In genomic region chr18:58221060-58221725, GRCh38 we compare ENCODE assay signal across 1 cellular context.
TF ChIP-seq lines count a peak whose summit lies in the region.

No MANE protein-coding gene starts in this region.

TF ChIP-seq in HEK293, 187 proteins besides CTCF, POLR2A, EP300 and RAD21 (continued from another document):
- TF ChIP-seq PRDM2 (tag by site-specific recombination; IDR thresholded peaks at IDR 0.05; ENCODE audit: borderline replicate concordance) = no peak
- TF ChIP-seq MYNN (tag by site-specific recombination; IDR thresholded peaks at IDR 0.05; ENCODE audit: borderline replicate concordance) = no peak
- TF ChIP-seq ZNF580 (tag by site-specific recombination; IDR thresholded peaks at IDR 0.05) = peak; percentile 62
- no peak for TF ChIP-seq ZNF37A (tag by site-specific recombination; IDR thresholded peaks at IDR 0.05)
- TF ChIP-seq ZNF362 (tag by site-specific recombination; IDR thresholded peaks at IDR 0.05) = no peak
- TF ChIP-seq ZNF629 (tag by site-specific recombination; IDR thresholded peaks at IDR 0.05) = peak; percentile 89
- TF ChIP-seq ZNF596 (tag by site-specific recombination; IDR thresholded peaks at IDR 0.05) = no peak
- no peak for TF ChIP-seq ZBTB10 (tag by site-specific recombination; IDR thresholded peaks at IDR 0.05)
- 0 out of 2 replicates have a peak, but pooled peaks have one; percentile 21 for TF ChIP-seq ZNF639 (tag by site-specific recombination; IDR thresholded peaks at IDR 0.05)
- TF ChIP-seq REPIN1 (tag by site-specific recombination; IDR thresholded peaks at IDR 0.05; ENCODE audit: low read depth) = no peak
- no peak for TF ChIP-seq ZNF548 (tag by site-specific recombination; IDR thresholded peaks at IDR 0.05)
- TF ChIP-seq OSR2 (tag by site-specific recombination; IDR thresholded peaks at IDR 0.05) = peak; percentile 45
- no peak for TF ChIP-seq ELK4 (IDR thresholded peaks at IDR 0.05; ENCODE audit: borderline replicate concordance, low read depth, low read length)
- peak; percentile 77 for TF ChIP-seq SP7 (tag by site-specific recombination; IDR thresholded peaks at IDR 0.05)
- peak; percentile 83 for TF ChIP-seq ZEB2 (tag by site-specific recombination; IDR thresholded peaks at IDR 0.05)
- no peak for TF ChIP-seq ZNF423 (tag by site-specific recombination; IDR thresholded peaks at IDR 0.05)
- TF ChIP-seq SCRT2 (tag by site-specific recombination; IDR thresholded peaks at IDR 0.05) = no peak; the same call in 1 of the 2 replicates
- TF ChIP-seq ZNF707 (tag by site-specific recombination; IDR thresholded peaks at IDR 0.05) = no peak
- 0 out of 2 replicates have a peak, but pooled peaks have one; percentile 34 for TF ChIP-seq ZNF391 (tag by site-specific recombination; IDR thresholded peaks at IDR 0.05; ENCODE audit: borderline replicate concordance, low read depth)
- TF ChIP-seq ZBTB44 (tag by site-specific recombination; IDR thresholded peaks at IDR 0.05) = peak; percentile 86
- 0 out of 2 replicates have a peak, but pooled peaks have one; percentile 38 for TF ChIP-seq ZNF394 (tag by site-specific recombination; IDR thresholded peaks at IDR 0.05; ENCODE audit: borderline replicate concordance)
- no peak for TF ChIP-seq ZNF292 (tag by site-specific recombination; IDR thresholded peaks at IDR 0.05; ENCODE audit: borderline replicate concordance, low read depth)
- TF ChIP-seq ZIC2 (tag by site-specific recombination; IDR thresholded peaks at IDR 0.05) = peak; percentile 94
- no peak for TF ChIP-seq BCL11A (tag by site-specific recombination; IDR thresholded peaks at IDR 0.05; ENCODE audit: low read depth)
- no peak for TF ChIP-seq ZNF221 (tag by site-specific recombination; IDR thresholded peaks at IDR 0.05; ENCODE audit: borderline replicate concordance)
- TF ChIP-seq ZFP37 (tag by site-specific recombination; IDR thresholded peaks at IDR 0.05) = peak; percentile 81; the same call in 1 of the 2 replicates
- no peak for TF ChIP-seq GLIS2 (tag by site-specific recombination; IDR thresholded peaks at IDR 0.05)
- peak; percentile 51; the same call in 1 of the 2 replicates for TF ChIP-seq ZNF24 (tag by site-specific recombination; IDR thresholded peaks at IDR 0.05)
- TF ChIP-seq ZNF416 (tag by site-specific recombination; IDR thresholded peaks at IDR 0.05) = no peak
- TF ChIP-seq ZXDB (tag by site-specific recombination; IDR thresholded peaks at IDR 0.05) = peak; percentile 67
- TF ChIP-seq ZBTB21 (tag by site-specific recombination; IDR thresholded peaks at IDR 0.05) = peak; percentile 29; the same call in 1 of the 2 replicates
- TF ChIP-seq ZNF10 (tag by site-specific recombination; IDR thresholded peaks at IDR 0.05) = peak; percentile 44
- 0 out of 2 replicates have a peak, but pooled peaks have one; percentile 50 for TF ChIP-seq ZNF18 (tag by site-specific recombination; IDR thresholded peaks at IDR 0.05)
- TF ChIP-seq SP3 (tag by site-specific recombination; IDR thresholded peaks at IDR 0.05) = peak; percentile 77
- peak; percentile 75; the same call in 1 of the 2 replicates for TF ChIP-seq INSM2 (tag by site-specific recombination; IDR thresholded peaks at IDR 0.05)
- no peak for TF ChIP-seq HOXA7 (CRISPR knock-in tag; IDR thresholded peaks at IDR 0.05; ENCODE audit: borderline replicate concordance)
- peak; percentile 71 for TF ChIP-seq PRDM1 (tag by site-specific recombination; IDR thresholded peaks at IDR 0.05)
- 0 out of 2 replicates have a peak, but pooled peaks have one; percentile 31 for TF ChIP-seq ZBTB17 (tag by site-specific recombination; IDR thresholded peaks at IDR 0.05)
- TF ChIP-seq PBX3 (CRISPR knock-in tag; IDR thresholded peaks at IDR 0.05) = no peak
- peak; percentile 55; the same call in 1 of the 2 replicates for TF ChIP-seq GLIS1 (tag by site-specific recombination; IDR thresholded peaks at IDR 0.05)
- TF ChIP-seq ZNF792 (tag by site-specific recombination; IDR thresholded peaks at IDR 0.05) = no peak
